In genomic region chr10:17872191-17873091, GRCh38 we compare ENCODE assay signal across 8 cellular contexts.
DNase-seq lines count a peak whose midpoint lies in the region; ATAC-seq, FAIRE-seq and TF ChIP-seq lines count a peak whose summit lies in the region.

No MANE protein-coding gene starts in this region.

- FAIRE-seq in GM18507 (lab: Jason Lieb, UNC), result peak; percentile 81

- H3K27ac ChIP-seq in RWPE2 (ENCODE audit: poor library complexity, severe bottlenecking), result no peak overlapping the region
- H3K27ac ChIP-seq in vagina, result no peak overlapping the region

- intact Hi-C loops in vagina (cut with DNase I), result no loop called here

- H3K27me3 ChIP-seq in RWPE2 (ENCODE audit: insufficient read depth, poor library complexity, severe bottlenecking), result no peaks in the 10 kb centered on the region
- H3K27me3 ChIP-seq in vagina, result no peaks in the 10 kb centered on the region

- ATAC-seq in RWPE2 (ENCODE audit: low read depth) (no peak), HG02885 (IDR thresholded peaks at IDR 0.05; ENCODE audit: poor library complexity, unreplicated experiment) (no peak)

- no peak for DNase-seq in AG09309 (ENCODE audit: low read depth)
- no peak for DNase-seq in GM18507 (ENCODE audit: extremely low spot score, insufficient read length, low read depth)
- no peak for DNase-seq in RWPE2 (ENCODE audit: low spot score)
- DNase-seq in globus pallidus (ENCODE audit: low spot score), result peak; percentile 12
- DNase-seq in activated CD8-positive, alpha-beta memory T cell treated with anti-CD3 and anti-CD28 coated beads, Interleukin-2, amount 50 U/mL, for 48 hours, result no peak
- DNase-seq in vagina (ENCODE audit: extremely low spot score in 2 of 2), result no peak
- no peak for DNase-seq in retina

- H3K9me3 ChIP-seq in RWPE2 (ENCODE audit: severe bottlenecking) (no peaks in the 10 kb centered on the region), vagina (no peaks in the 10 kb centered on the region)

- H3K36me3 ChIP-seq in RWPE2 (ENCODE audit: low read depth), result no peaks in the 10 kb centered on the region
- H3K36me3 ChIP-seq in vagina, result no peaks in the 10 kb centered on the region

- TF ChIP-seq CTCF in AG09309 (IDR thresholded peaks at IDR 0.05; ENCODE audit: control insufficient read depth, insufficient read depth, low read depth, low read length, missing control alignments), result peak; percentile 60
- TF ChIP-seq CTCF in RWPE2 (IDR thresholded peaks at IDR 0.05; ENCODE audit: poor library complexity, severe bottlenecking), result peak; percentile 63
- no peak for TF ChIP-seq CTCF in vagina (IDR thresholded peaks at IDR 0.05)

- no peak for TF ChIP-seq POLR2A in vagina (IDR thresholded peaks at IDR 0.05)

- H3K4me3 ChIP-seq in AG09309 (ENCODE audit: control insufficient read depth, low read depth, low read length) (no peak overlapping the region), RWPE2 (ENCODE audit: severe bottlenecking) (no peak overlapping the region), vagina (no peak overlapping the region)

- H3K4me1 ChIP-seq in RWPE2 (ENCODE audit: insufficient read depth, poor library complexity, severe bottlenecking) (peaks cover 4% of the 10 kb centered on the region), vagina (no peaks in the 10 kb centered on the region)

Comparison
In these comparisons a context has a peak if more than half of its experiments do, and no peak if none do; other contexts are left out.
1. CTCF ChIP-seq: peak in AG09309 (single experiment) and RWPE2 (single experiment); none in vagina (0 of 3).